Comparison of ENCODE assay signal across 29 cellular contexts in the genomic region with DNA sequence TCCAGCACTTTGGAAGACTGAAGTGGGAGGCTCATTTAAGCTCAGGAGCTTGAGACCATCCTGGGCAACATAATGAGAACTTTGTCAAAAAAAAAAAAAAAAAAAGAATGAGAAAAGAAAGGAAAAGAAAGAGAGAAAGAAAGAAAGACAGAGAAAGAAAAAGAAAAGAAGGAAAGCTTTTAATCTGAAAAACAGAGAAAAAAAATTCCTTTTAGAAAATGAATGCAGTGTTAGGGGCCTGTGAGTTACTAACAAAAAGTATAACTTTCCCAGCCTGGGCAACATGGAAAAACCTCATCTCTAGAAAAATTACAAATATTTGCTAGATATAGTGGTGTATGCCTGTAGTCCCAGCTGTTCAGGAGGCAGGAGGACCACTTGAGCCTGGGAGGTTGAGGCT.
"Had no signal": no experiment of that assay in that cellular context is flagged by ENCODE, and none has a peak within 500 bp of the region (broad histone marks: within the 10 kb centered on the region; RNA-seq: fewer than 3 reads in every experiment).

No MANE protein-coding gene starts in this region.

- H3K9me3 ChIP-seq: colonic mucosa, esophagus muscularis mucosa, esophagus squamous epithelium, gastrocnemius medialis, gastroesophageal sphincter, heart left ventricle, heart right ventricle had no signal

- H3K27ac Mint-ChIP-seq: dendritic cell treated with granulocyte-macrophage colony-stimulating factor and Interleukin-4, amounts not matched to agents 40 ng/mL and 50 ng/mL, for 4 days; effector memory CD8-positive, alpha-beta T cell; endodermal cell had no signal

- H3K4me3 Mint-ChIP-seq: dendritic cell treated with granulocyte-macrophage colony-stimulating factor and Interleukin-4, amounts not matched to agents 40 ng/mL and 50 ng/mL, for 4 days; effector memory CD8-positive, alpha-beta T cell; endodermal cell had no signal

- H3K4me3 ChIP-seq: colonic mucosa, coronary artery, dorsolateral prefrontal cortex, esophagus muscularis mucosa, esophagus squamous epithelium, gastrocnemius medialis, gastroesophageal sphincter, heart left ventricle, heart right ventricle had no signal

- H3K27me3 Mint-ChIP-seq: dendritic cell treated with granulocyte-macrophage colony-stimulating factor and Interleukin-4, amounts not matched to agents 40 ng/mL and 50 ng/mL, for 4 days had no signal

- H3K27me3 ChIP-seq: colonic mucosa, esophagus muscularis mucosa, foreskin keratinocyte, gastrocnemius medialis, gastroesophageal sphincter had no signal

- H3K27ac ChIP-seq: colonic mucosa, coronary artery, dorsolateral prefrontal cortex, epithelial cell of prostate, esophagus muscularis mucosa, esophagus squamous epithelium, foreskin keratinocyte, gastrocnemius medialis, gastroesophageal sphincter, heart right ventricle had no signal

- H3K9me3 Mint-ChIP-seq: dendritic cell treated with granulocyte-macrophage colony-stimulating factor and Interleukin-4, amounts not matched to agents 40 ng/mL and 50 ng/mL, for 4 days; effector memory CD8-positive, alpha-beta T cell; endodermal cell had no signal

- H3K36me3 ChIP-seq: colonic mucosa, esophagus muscularis mucosa, esophagus squamous epithelium, gastrocnemius medialis, gastroesophageal sphincter, heart left ventricle, heart right ventricle had no signal

- H3K4me1 ChIP-seq: colonic mucosa, gastrocnemius medialis had no signal

- FAIRE-seq: colon, endometrium, endothelial cell of umbilical vein, frontal cortex had no signal

- ATAC-seq: effector memory CD8-positive, alpha-beta T cell; esophagus mucosa; foreskin keratinocyte; gastrocnemius medialis; gastroesophageal sphincter; heart left ventricle; heart right ventricle had no signal

- DNase-seq: colonic mucosa; cortex of kidney; dermis blood vessel endothelial cell; dorsolateral prefrontal cortex; effector CD4-positive, alpha-beta T cell; effector CD8-positive, alpha-beta T cell; effector memory CD4-positive, alpha-beta T cell; effector memory CD8-positive, alpha-beta T cell; endodermal cell; erythroblast; esophagus squamous epithelium; foreskin fibroblast; foreskin keratinocyte; foreskin melanocyte; gastrocnemius medialis; glutamatergic neuron; head of caudate nucleus; heart left ventricle; heart right ventricle had no signal
